8 cellular contexts compared by ENCODE assay signal in the genomic region with DNA sequence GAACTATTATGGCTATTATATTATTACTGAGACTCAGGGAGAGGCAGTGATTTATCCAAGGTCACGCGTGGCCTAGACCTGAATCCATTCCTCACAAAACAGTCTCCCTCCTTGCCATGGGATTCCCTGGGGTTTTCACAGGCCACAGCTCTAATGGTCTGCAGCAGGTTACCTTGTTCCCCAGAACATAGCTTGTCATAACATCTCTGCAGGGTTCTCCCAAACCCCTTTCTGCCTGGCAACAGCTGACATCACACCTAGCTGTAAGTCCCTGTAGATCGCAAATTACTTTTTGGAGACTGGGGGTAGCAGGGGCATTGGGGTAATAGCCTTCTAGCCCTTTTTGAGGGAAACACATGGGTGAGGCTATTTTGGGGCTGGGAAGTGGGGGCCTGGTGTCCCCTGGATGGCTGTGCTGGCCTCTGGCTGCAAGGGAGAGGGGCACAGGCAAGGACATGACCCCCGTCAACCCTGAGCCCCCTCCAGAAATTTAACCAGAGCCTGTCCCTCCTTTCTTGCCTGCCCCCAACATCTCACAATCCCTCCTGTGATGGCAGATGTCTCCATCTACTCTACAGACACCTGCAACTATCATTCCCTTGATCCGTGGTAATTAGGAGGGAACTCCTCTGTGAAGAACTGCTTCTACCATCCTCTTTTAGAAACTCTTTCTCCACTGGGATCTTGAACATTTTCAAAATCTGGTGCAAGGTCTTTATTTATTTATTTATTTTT. TPM values are rescaled to one million over a fixed set of nuclear protein-coding genes. Genes with fewer than 3 reads are reported as not detected.
DNase-seq lines count a peak whose midpoint lies in the region; ATAC-seq and TF ChIP-seq lines count a peak whose summit lies in the region.

No MANE protein-coding gene starts in this region.

- H3K9me3 Mint-ChIP-seq in activated naive CD8-positive, alpha-beta T cell treated with anti-CD3 and anti-CD28 coated beads, Interleukin-2, amount 50 U/mL, for 24 hours, result no peaks in the 10 kb centered on the region

- no peak for TF ChIP-seq CTCF in lung (IDR thresholded peaks at IDR 0.05; ENCODE audit: control extremely low read depth, extremely low read depth)

- no peaks in the 10 kb centered on the region for H3K27me3 ChIP-seq in lung (ENCODE audit: control insufficient read depth, insufficient read depth)

- DNase-seq in SKM-1 treated with dmso at 0.1 percent for 144 hours (lab: John Stamatoyannopoulos, UW; ENCODE audit: unreplicated experiment), result peak; percentile 28
- DNase-seq in activated naive CD8-positive, alpha-beta T cell treated with anti-CD3 and anti-CD28 coated beads, Interleukin-2, amount 50 U/mL, for 24 hours, result peak; percentile 72
- peak; percentile 80 for DNase-seq in lung (ENCODE audit: low spot score)
- peak; percentile 52 to 54 for DNase-seq in stimulated activated CD8-positive, alpha-beta memory T cell treated with anti-CD3 and anti-CD28 coated beads, Interleukin-7, amount 100 ng/mL, for 4 hours (ENCODE audit: low read depth in 2 of 2)
- no peak for DNase-seq in A172 (ENCODE audit: low spot score)

- H3K27ac Mint-ChIP-seq in activated naive CD8-positive, alpha-beta T cell treated with anti-CD3 and anti-CD28 coated beads, Interleukin-2, amount 50 U/mL, for 24 hours, result peak overlapping the region; percentile 99

- ATAC-seq in GM21447 (IDR thresholded peaks at IDR 0.05; ENCODE audit: unreplicated experiment), result peak; percentile 30
- peak; percentile 13 for ATAC-seq in activated naive CD8-positive, alpha-beta T cell treated with anti-CD3 and anti-CD28 coated beads, Interleukin-2, amount 50 U/mL, for 24 hours
- peak; percentile 21 for ATAC-seq in lung (ENCODE audit: insufficient read depth, low FRiP score)
- ATAC-seq in HG02763 (IDR thresholded peaks at IDR 0.05; ENCODE audit: unreplicated experiment), result no peak
- no peak for ATAC-seq in GM18517 (IDR thresholded peaks at IDR 0.05; ENCODE audit: unreplicated experiment)

- H3K36me3 ChIP-seq in lung (ENCODE audit: control insufficient read depth in 2 of 2, insufficient read depth in 2 of 2, low read length in 2 of 2), result peaks cover 0 to 11% of the 10 kb centered on the region in 2 donors

- peaks cover 32% of the 10 kb centered on the region for H3K36me3 Mint-ChIP-seq in activated naive CD8-positive, alpha-beta T cell treated with anti-CD3 and anti-CD28 coated beads, Interleukin-2, amount 50 U/mL, for 24 hours (ENCODE audit: low read depth)

- H3K4me3 Mint-ChIP-seq in activated naive CD8-positive, alpha-beta T cell treated with anti-CD3 and anti-CD28 coated beads, Interleukin-2, amount 50 U/mL, for 24 hours, result peak overlapping the region; percentile 98

- peaks cover 0 to 2% of the 10 kb centered on the region in 2 donors for H3K4me1 ChIP-seq in lung (ENCODE audit: control insufficient read depth in 2 of 2, insufficient read depth in 2 of 2, low read length in 2 of 2)

- H3K4me1 Mint-ChIP-seq in activated naive CD8-positive, alpha-beta T cell treated with anti-CD3 and anti-CD28 coated beads, Interleukin-2, amount 50 U/mL, for 24 hours, result peaks cover 58% of the 10 kb centered on the region

- WGBS in lung, 2 donors, result 33% methylated on average over 5 of the region's 5 CpGs

- peak overlapping the region; percentile 55 for H3K4me3 ChIP-seq in lung

- peak overlapping the region; percentile 24 to 98 for H3K27ac ChIP-seq in lung (ENCODE audit: low read depth in 1 of 2, low read length in 1 of 2)

- H3K9me3 ChIP-seq in lung (ENCODE audit: control insufficient read depth in 2 of 2, insufficient read depth in 1 of 2, low read length in 1 of 2), result no peaks in the 10 kb centered on the region

- H3K27me3 Mint-ChIP-seq in activated naive CD8-positive, alpha-beta T cell treated with anti-CD3 and anti-CD28 coated beads, Interleukin-2, amount 50 U/mL, for 24 hours, result no peaks in the 10 kb centered on the region

RNA-seq across cellular contexts. Expression of gene CD74, which starts 1.3 kb away (rescaled TPM):
- 1,000 to 10,000 TPM; 1,061 to 2,819 TPM for total RNA-seq in lung
- 1,000 to 10,000 TPM; 1,429 to 2,010 TPM for polyA plus RNA-seq in lung
- total RNA-seq in A172 (2014; rRNA removed; shearing (Covaris generic)), result 1.1 TPM in 1 of 2 replicates, not detected in the other

RNA-seq across cellular contexts. Expression of gene RPS14, which starts 38.1 kb away (rescaled TPM):
- total RNA-seq in lung, result 1,000 to 10,000 TPM; 1,065 to 1,395 TPM
- polyA plus RNA-seq in lung, result 1,000 to 10,000 TPM; 3,509 to 4,623 TPM
- total RNA-seq in A172 (2014; rRNA removed; shearing (Covaris generic)), result 2,916 and 3,804 TPM in 2 replicates

RNA-seq across cellular contexts. Expression of gene TCOF1, which starts 53.9 kb away (rescaled TPM):
- 10 to 100 TPM; 17.0 to 25.3 TPM for total RNA-seq in lung
- 10 to 100 TPM; 13.3 to 14.7 TPM for polyA plus RNA-seq in lung
- 56.5 and 58.3 TPM in 2 replicates for total RNA-seq in A172 (2014; rRNA removed; shearing (Covaris generic))

Comparison
In these comparisons a context has a peak if more than half of its experiments do, and no peak if none do; other contexts are left out.
1. ATAC-seq: peak in GM21447 (single experiment), activated naive CD8-positive, alpha-beta T cell treated with anti-CD3 and anti-CD28 coated beads, Interleukin-2, amount 50 U/mL, for 24 hours (single experiment) and lung (single experiment); none in HG02763 (single experiment) and GM18517 (single experiment).
2. RNA of gene CD74, which starts 1.3 kb away (total RNA-seq): 1,061 to 2,819 TPM in lung; 1.1 TPM in A172; every median in the first group is over 100 times any median in the second.